Comparison of ENCODE assay signal across 8 cellular contexts in genomic region chr1:150574260-150575071, GRCh38. TPM values are rescaled to one million over a fixed set of nuclear protein-coding genes. Genes with fewer than 3 reads are reported as not detected.
A peak's percentile ranks its signal among the peaks of the same experiment; 100 is the strongest.
DNase-seq lines count a peak whose midpoint lies in the region; ATAC-seq, FAIRE-seq and TF ChIP-seq lines count a peak whose summit lies in the region.

No MANE protein-coding gene starts in this region.

- no peak for ATAC-seq in A549

- no peaks in the 10 kb centered on the region for H3K9me3 ChIP-seq in A549
- H3K9me3 ChIP-seq in HUES48 (ENCODE audit: control insufficient read depth, insufficient read depth, low read length): no peaks in the 10 kb centered on the region
- no peaks in the 10 kb centered on the region for H3K9me3 ChIP-seq in muscle layer of colon (ENCODE audit: low read length)

- TF ChIP-seq RAD21 in A549 (conservative IDR thresholded peaks at IDR 0.05 in 1 of 2, IDR thresholded peaks at IDR 0.05 in 1 of 2): no peak

- peaks cover 68% of the 10 kb centered on the region for H3K4me1 ChIP-seq in A549
- H3K4me1 ChIP-seq in HUES48 (ENCODE audit: control insufficient read depth, insufficient read depth, low read length): peaks cover 45% of the 10 kb centered on the region
- H3K4me1 ChIP-seq in muscle layer of colon (ENCODE audit: insufficient read depth, low read length): peaks cover 60% of the 10 kb centered on the region

- H3K4me1 Mint-ChIP-seq in brain: peaks cover 65% of the 10 kb centered on the region

- peak overlapping the region; percentile 91 for H3K4me3 ChIP-seq in A549
- H3K4me3 ChIP-seq in HUES48 (ENCODE audit: low read depth, low read length): peak overlapping the region; percentile 89
- H3K4me3 ChIP-seq in muscle layer of colon (ENCODE audit: low read depth in 1 of 2, low read length in 2 of 2): peak overlapping the region; percentile 4 to 97

- FAIRE-seq in A549 (lab: Jason Lieb, UNC) (no peak), H54 (lab: Jason Lieb, UNC) (no peak)

- peak overlapping the region; percentile 22 to 98 (median 56) for H3K27ac Mint-ChIP-seq in brain

- H3K36me3 Mint-ChIP-seq in brain: peaks cover 78% of the 10 kb centered on the region

- H3K36me3 ChIP-seq in HUES48 (ENCODE audit: control insufficient read depth, insufficient read depth, low read length): peaks cover 77% of the 10 kb centered on the region
- peaks cover 50% of the 10 kb centered on the region for H3K36me3 ChIP-seq in muscle layer of colon (ENCODE audit: insufficient read depth, low read length)

- TF ChIP-seq EP300 in A549 (IDR thresholded peaks at IDR 0.05): no peak

- H3K9ac ChIP-seq in HUES48 (ENCODE audit: low read depth, low read length) (no peak overlapping the region), muscle layer of colon (ENCODE audit: low read length) (peak overlapping the region; percentile 22)

- H3K27me3 Mint-ChIP-seq in brain: peaks cover 17% of the 10 kb centered on the region

- peak overlapping the region; percentile 96 to 99 (median 99) for H3K4me3 Mint-ChIP-seq in brain

- H3K4me2 ChIP-seq in A549: peak overlapping the region; percentile 74

- H3K27ac ChIP-seq in A549 (peak overlapping the region; percentile 70 to 98; a peak in 4 of 6 replicates), HUES48 (ENCODE audit: low read depth, low read length) (peak overlapping the region; percentile 54), muscle layer of colon (ENCODE audit: low read depth, low read length) (peak overlapping the region; percentile 22)

- no peaks in the 10 kb centered on the region for H3K27me3 ChIP-seq in HUES48 (ENCODE audit: control insufficient read depth, insufficient read depth, low read length)
- no peaks in the 10 kb centered on the region for H3K27me3 ChIP-seq in muscle layer of colon (ENCODE audit: control insufficient read depth in 1 of 2, insufficient read depth in 2 of 2, low read length in 2 of 2)

- CTCF ChIA-PET in A549 (lab: Yijun Ruan, JAX): interaction anchor here (1.7 to 7.4 kb wide), 5 partner anchors 11 to 56 kb away, joined by 4 to 140 read pairs (median 7); partner anchors contain the start of gene ENSA

- no peak for TF ChIP-seq CTCF in A549 (IDR thresholded peaks at IDR 0.05)
- TF ChIP-seq CTCF in brain (conservative IDR thresholded peaks at IDR 0.05): no peak

- WGBS in A549 (ENCODE audit: missing lambda C conversion rate): 89% methylated on average over 6 of the region's 6 CpGs

- peaks cover 0 to 12% (median 0%) of the 10 kb centered on the region in 5 experiments for H3K9me3 Mint-ChIP-seq in brain

- POLR2A ChIA-PET in A549 (lab: Yijun Ruan, JAX): interaction anchor here (6.3 kb wide), 1 partner anchor 11 kb away, joined by 201 read pairs; no protein-coding TSS in a partner anchor

- no peak for TF ChIP-seq POLR2A in A549 (IDR thresholded peaks at IDR 0.05; ENCODE audit: low read length)
- no peak for TF ChIP-seq POLR2A in H54 (IDR thresholded peaks at IDR 0.05; ENCODE audit: low read depth, low read length)

- no peak for DNase-seq in A549 (ENCODE audit: low read depth in 1 of 2, low spot score in 1 of 2)
- DNase-seq in COR-L47 (lab: John Stamatoyannopoulos, UW): no peak
- DNase-seq in COLO668 (lab: John Stamatoyannopoulos, UW; ENCODE audit: unreplicated experiment): no peak
- no peak for DNase-seq in H54 (ENCODE audit: insufficient read length, low spot score)
- DNase-seq in activated CD4-positive, alpha-beta T cell treated with anti-CD3 and anti-CD28 coated beads for 48 hours: no peak

TF ChIP-seq in A549, 52 proteins besides CTCF, POLR2A, EP300 and RAD21 (continues in another document):
- TF ChIP-seq TP53 (CRISPR knock-in tag; IDR thresholded peaks at IDR 0.05) (peak; percentile 80; the same call in 1 of the 2 replicates), MYC (IDR thresholded peaks at IDR 0.05; ENCODE audit: borderline replicate concordance, low read length) (no peak), EHF (CRISPR knock-in tag; IDR thresholded peaks at IDR 0.05) (peak; percentile 32; the same call in 1 of the 2 replicates), SMC3 (IDR thresholded peaks at IDR 0.05) (no peak), CHD4 (IDR thresholded peaks at IDR 0.05; ENCODE audit: borderline replicate concordance) (no peak), RNF2 (IDR thresholded peaks at IDR 0.05; ENCODE audit: borderline replicate concordance, low read depth) (no peak), CBX2 (IDR thresholded peaks at IDR 0.05; ENCODE audit: borderline replicate concordance, low read depth) (no peak), ZC3H11A (IDR thresholded peaks at IDR 0.05) (no peak), GATA3 (IDR thresholded peaks at IDR 0.05; ENCODE audit: borderline replicate concordance) (no peak), POLR2AphosphoS2 (conservative IDR thresholded peaks at IDR 0.05; ENCODE audit: low read length) (peak; percentile 89; the same call in 1 of the 2 replicates), HOXA7 (CRISPR knock-in tag; IDR thresholded peaks at IDR 0.05) (peak; percentile 91), PHF8 (IDR thresholded peaks at IDR 0.05; ENCODE audit: borderline replicate concordance, low read depth) (no peak), CHD2 (IDR thresholded peaks at IDR 0.05; ENCODE audit: low read length, partially characterized antibody) (no peak), MAFK (IDR thresholded peaks at IDR 0.05; ENCODE audit: partially characterized antibody) (no peak), FOSB (CRISPR knock-in tag; IDR thresholded peaks at IDR 0.05) (peak; percentile 85), HOXB5 (CRISPR knock-in tag; IDR thresholded peaks at IDR 0.05) (no peak), FOSL2 (IDR thresholded peaks at IDR 0.05) (no peak), FOSL2 (CRISPR knock-in tag; IDR thresholded peaks at IDR 0.05) (no peak), RCOR1 (IDR thresholded peaks at IDR 0.05; ENCODE audit: low read depth, low read length) (no peak), BHLHE40 (IDR thresholded peaks at IDR 0.05; ENCODE audit: low read depth, low read length) (no peak)
- TF ChIP-seq, protein P1, sequence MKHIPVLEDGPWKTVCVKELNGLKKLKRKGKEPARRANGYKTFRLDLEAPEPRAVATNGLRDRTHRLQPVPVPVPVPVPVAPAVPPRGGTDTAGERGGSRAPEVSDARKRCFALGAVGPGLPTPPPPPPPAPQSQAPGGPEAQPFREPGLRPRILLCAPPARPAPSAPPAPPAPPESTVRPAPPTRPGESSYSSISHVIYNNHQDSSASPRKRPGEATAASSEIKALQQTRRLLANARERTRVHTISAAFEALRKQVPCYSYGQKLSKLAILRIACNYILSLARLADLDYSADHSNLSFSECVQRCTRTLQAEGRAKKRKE (CRISPR knock-in tag; IDR thresholded peaks at IDR 0.05; ENCODE audit: low read depth): no peak

RNA-seq across cellular contexts. Expression of gene MCL1, which starts 4.9 kb away (rescaled TPM):
- 145 and 202 TPM in 2 replicates for polyA plus RNA-seq in A549 (2011; rRNA removed)
- 54.2 and 63.4 TPM in 2 replicates for polyA plus RNA-seq in A549 (2012; cell fraction: cytosol; rRNA removed)
- polyA plus RNA-seq in A549 (2012; cell fraction: nucleus; rRNA removed): 178 and 186 TPM in 2 replicates
- 77.5 to 80.0 TPM (median 78.6 TPM) in 3 replicates for polyA plus RNA-seq in A549 (2017; fragmentation: RNase III; extraction: RNeasy Plus Mini Kit Qiagen cat#74134 plus additional on column Dnase treatment)
- polyA minus RNA-seq in A549 (2011; rRNA and poly(A)+ RNA removed): 144 and 151 TPM in 2 replicates
- 95.9 TPM for polyA plus RNA-seq in brain (ENCODE audit: insufficient read depth, low read depth, low replicate concordance)

RNA-seq across cellular contexts. Expression of gene ADAMTSL4, which starts 25.3 kb away (rescaled TPM):
- polyA plus RNA-seq in A549 (2011; rRNA removed) (1.3 and 1.8 TPM in 2 replicates), A549 (2017; fragmentation: RNase III; extraction: RNeasy Plus Mini Kit Qiagen cat#74134 plus additional on column Dnase treatment) (1.3 to 2.0 TPM (median 1.5 TPM) in 3 replicates), brain (ENCODE audit: insufficient read depth, low read depth, low replicate concordance) (2.4 TPM)
- 3.1 and 3.6 TPM in 2 replicates for polyA plus RNA-seq in A549 (2012; cell fraction: cytosol; rRNA removed)
- polyA plus RNA-seq in A549 (2012; cell fraction: nucleus; rRNA removed): 15.6 and 15.8 TPM in 2 replicates
- polyA minus RNA-seq in A549 (2011; rRNA and poly(A)+ RNA removed): 0.54 and 1.2 TPM in 2 replicates

RNA-seq across cellular contexts. Expression of gene ENSA, which starts 54.9 kb away (rescaled TPM):
- polyA plus RNA-seq in A549 (2011; rRNA removed) (61.2 and 67.9 TPM in 2 replicates), A549 (2017; fragmentation: RNase III; extraction: RNeasy Plus Mini Kit Qiagen cat#74134 plus additional on column Dnase treatment) (117 to 128 TPM (median 121 TPM) in 3 replicates), brain (ENCODE audit: insufficient read depth, low read depth, low replicate concordance) (332 TPM)
- polyA plus RNA-seq in A549 (2012; cell fraction: cytosol; rRNA removed): 44.7 and 49.2 TPM in 2 replicates
- polyA plus RNA-seq in A549 (2012; cell fraction: nucleus; rRNA removed): 19.4 and 22.9 TPM in 2 replicates
- polyA minus RNA-seq in A549 (2011; rRNA and poly(A)+ RNA removed): 23.9 and 24.4 TPM in 2 replicates

RNA-seq across cellular contexts. Expression of gene FALEC, which starts 58.9 kb away (rescaled TPM):
- 0.36 TPM in 1 of 2 replicates, not detected in the other for polyA plus RNA-seq in A549 (2011; rRNA removed)
- polyA plus RNA-seq in A549 (2012; cell fraction: cytosol; rRNA removed): 0.09 and 0.25 TPM in 2 replicates
- polyA plus RNA-seq in A549 (2012; cell fraction: nucleus; rRNA removed): 0.12 TPM in 1 of 2 replicates, not detected in the other
- 0.28 to 0.80 TPM (median 0.74 TPM) in 3 replicates for polyA plus RNA-seq in A549 (2017; fragmentation: RNase III; extraction: RNeasy Plus Mini Kit Qiagen cat#74134 plus additional on column Dnase treatment)
- not detected in 2 replicates for polyA minus RNA-seq in A549 (2011; rRNA and poly(A)+ RNA removed)
- not detected for polyA plus RNA-seq in brain (ENCODE audit: insufficient read depth, low read depth, low replicate concordance)

Comparison
In these comparisons a context has a peak if more than half of its experiments do, and no peak if none do; other contexts are left out.
1. H3K27ac ChIP-seq: peak in every context shown above with its lines; median percentile 84 in A549; 54 in HUES48; 22 in muscle layer of colon.